ENCODE assay signal across 8 cellular contexts in genomic region chr1:39158330-39159086, GRCh38. TPM values are rescaled to one million over a fixed set of nuclear protein-coding genes. Genes with fewer than 3 reads are reported as not detected.
DNase-seq lines count a peak whose midpoint lies in the region; TF ChIP-seq lines count a peak whose summit lies in the region.

No MANE protein-coding gene starts in this region.

- no peak for TF ChIP-seq POLR2A in lower leg skin (IDR thresholded peaks at IDR 0.05)

- H3K36me3 ChIP-seq in stomach smooth muscle (ENCODE audit: control insufficient read depth in 2 of 2, insufficient read depth in 2 of 2, low read length in 2 of 2): no peaks in the 10 kb centered on the region

- DNase-seq in DMS 273 (lab: John Stamatoyannopoulos, UW; ENCODE audit: unreplicated experiment) (peak; percentile 97), DMS 273 treated with DMSO at 0.1 percent for 48 hours (lab: John Stamatoyannopoulos, UW) (no peak), SW480 (ENCODE audit: low spot score) (peak; percentile 96), lower leg skin (ENCODE audit: low spot score in 2 of 2) (no peak), GM20000 (ENCODE audit: low spot score) (no peak), superior temporal gyrus (ENCODE audit: extremely low spot score) (no peak)

- H3K9me3 ChIP-seq in iPS-18c (ENCODE audit: control insufficient read depth, insufficient read depth, low read length) (no peaks in the 10 kb centered on the region), stomach smooth muscle (ENCODE audit: control insufficient read depth in 2 of 2, low read length in 2 of 2) (no peaks in the 10 kb centered on the region)

- TF ChIP-seq CTCF in lower leg skin (IDR thresholded peaks at IDR 0.05): no peak
- TF ChIP-seq CTCF in GM20000 (IDR thresholded peaks at IDR 0.05; ENCODE audit: extremely low read depth, missing control alignments): no peak

- intact Hi-C loops in lower leg skin (cut with DNase I; ENCODE audit: low total_unique reads): no loop called here

- peak overlapping the region in 1 of 2 donors; percentile 21 for H3K9ac ChIP-seq in stomach smooth muscle (ENCODE audit: low read length in 2 of 2)

- H3K4me3 ChIP-seq in iPS-18c (ENCODE audit: insufficient read depth, low read depth, low read length): peak overlapping the region; percentile 45
- H3K4me3 ChIP-seq in stomach smooth muscle (ENCODE audit: low read length in 2 of 2): peak overlapping the region; percentile 10 to 61
- no peak overlapping the region for H3K4me3 ChIP-seq in lower leg skin (ENCODE audit: low read depth, poor library complexity, severe bottlenecking)

- H3K27ac ChIP-seq in stomach smooth muscle (ENCODE audit: low read length): peak overlapping the region; percentile 76

- 54 to 60% methylated on average over 11 of the region's 11 CpGs for WGBS in lower leg skin, 2 donors

- H3K4me1 ChIP-seq in stomach smooth muscle (ENCODE audit: control insufficient read depth, insufficient read depth, low read length): peaks cover 47% of the 10 kb centered on the region

- no peaks in the 10 kb centered on the region for H3K27me3 ChIP-seq in stomach smooth muscle (ENCODE audit: control insufficient read depth in 1 of 2, insufficient read depth in 2 of 2, low read length in 2 of 2)

RNA-seq across cellular contexts. Expression of gene MACF1, which starts 46.0 kb away (rescaled TPM):
- 100 to 1,000 TPM; 427 to 686 (median 463) TPM for total RNA-seq in lower leg skin

Comparison
In these comparisons a context has a peak if more than half of its experiments do, and no peak if none do; other contexts are left out.
1. DNase-seq: peak in DMS 273 (single experiment) and SW480 (single experiment); none in DMS 273 treated with DMSO at 0.1 percent for 48 hours (single experiment), lower leg skin (0 of 2), GM20000 (single experiment) and superior temporal gyrus (single experiment).